Comparison of ENCODE assay signal across 21 cellular contexts in the genomic region with DNA sequence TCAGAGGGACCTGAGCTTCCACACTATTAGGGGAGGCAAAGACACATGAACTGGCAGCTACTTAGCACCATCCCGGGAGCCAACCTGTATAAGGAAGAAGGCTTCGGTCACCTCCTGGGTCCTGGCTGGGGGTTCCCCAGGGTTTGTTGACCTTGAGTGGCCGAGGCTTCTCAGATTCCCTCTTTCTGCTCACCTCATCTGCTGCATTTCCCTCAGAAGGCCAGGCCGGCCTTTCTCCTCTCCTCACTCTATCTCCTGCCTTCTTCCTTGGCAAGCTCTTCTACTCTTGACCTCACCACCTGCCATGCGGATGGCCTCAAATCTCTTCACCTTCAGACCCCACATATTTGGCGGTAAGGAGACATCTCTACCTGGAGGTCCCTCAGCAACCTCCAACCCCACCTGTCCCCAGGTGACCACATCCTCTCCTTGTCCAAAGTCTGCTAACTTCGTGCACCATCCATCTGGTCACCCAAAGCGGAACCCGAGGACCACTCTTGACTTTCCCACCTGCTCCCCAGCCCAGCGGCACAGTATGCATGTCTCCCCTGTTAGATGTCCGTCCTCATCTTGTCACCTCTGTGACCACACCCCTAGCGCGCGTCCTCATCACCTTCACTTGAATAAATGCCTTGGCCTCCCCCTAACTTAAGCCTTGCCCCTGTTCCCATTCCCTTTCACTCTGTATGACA.
A peak's percentile ranks its signal among the peaks of the same experiment; 100 is the strongest.
DNase-seq lines count a peak whose midpoint lies in the region; ATAC-seq, FAIRE-seq and TF ChIP-seq lines count a peak whose summit lies in the region.
"Had no signal": no experiment of that assay in that cellular context is flagged by ENCODE, and none has a peak within 500 bp of the region (broad histone marks: within the 10 kb centered on the region; RNA-seq: fewer than 3 reads in every experiment).

No MANE protein-coding gene starts in this region.

- H3K27me3 ChIP-seq in stomach, result peaks cover 0 to 18% (median 0%) of the 10 kb centered on the region in 3 donors
- H3K27me3 ChIP-seq in aorta (ENCODE audit: control insufficient read depth in 1 of 2, insufficient read depth in 2 of 2, low read length in 1 of 2), result no peaks in the 10 kb centered on the region
- H3K27me3 ChIP-seq: ascending aorta had no signal

- ATAC-seq in activated T-helper 17 cell treated with anti-CD3 and anti-CD28 coated beads, Interleukin-2, amount 50 U/mL, for 72 hours (replicated peaks), result no peak
- no peak for ATAC-seq in aorta (ENCODE audit: low FRiP score)
- ATAC-seq: left colon, right cardiac atrium had no signal

- no peak for FAIRE-seq in kidney (lab: Jason Lieb, UNC)
- FAIRE-seq: GM12891 had no signal

- 83 to 93% (median 89%) methylated on average over 14 of the region's 14 CpGs for WGBS in stomach, 5 donors
- WGBS in aorta, 2 donors, result 96 to 97% methylated on average over 14 of the region's 14 CpGs

- TF ChIP-seq EP300 in stomach (IDR thresholded peaks at IDR 0.05), result no peak

- no peaks in the 10 kb centered on the region for H3K36me3 Mint-ChIP-seq in activated CD4-positive, alpha-beta T cell treated with anti-CD3 and anti-CD28 coated beads, Interleukin-2, amount 10 ng/mL, durations not matched to agents 24 days and 14 days (ENCODE audit: low read depth)
- H3K36me3 Mint-ChIP-seq in activated CD4-positive, alpha-beta memory T cell treated with anti-CD3 and anti-CD28 coated beads for 36 hours, result no peaks in the 10 kb centered on the region
- no peaks in the 10 kb centered on the region for H3K36me3 Mint-ChIP-seq in activated T-helper 17 cell treated with anti-CD3 and anti-CD28 coated beads, Interleukin-2, amount 50 U/mL, for 72 hours (ENCODE audit: low read depth)

- no peak for TF ChIP-seq POLR2A in stomach (IDR thresholded peaks at IDR 0.05)

- CTCF ChIA-PET in activated CD4-positive, alpha-beta memory T cell treated with anti-CD3 and anti-CD28 coated beads for 36 hours (lab: Charles Lee), result no interaction called here

- no peaks in the 10 kb centered on the region for H3K9me3 ChIP-seq in kidney (ENCODE audit: control insufficient read depth in 1 of 2, low read length in 2 of 2)
- no peaks in the 10 kb centered on the region for H3K9me3 ChIP-seq in stomach
- H3K9me3 ChIP-seq in aorta (ENCODE audit: control insufficient read depth, low read length), result no peaks in the 10 kb centered on the region
- H3K9me3 ChIP-seq: ascending aorta had no signal

- H3K27ac ChIP-seq in kidney (ENCODE audit: low read depth in 2 of 2, low read length in 2 of 2) (no peak overlapping the region), stomach (no peak overlapping the region), aorta (ENCODE audit: low read depth in 1 of 2, low read length in 2 of 2) (no peak overlapping the region)
- H3K27ac ChIP-seq: ascending aorta, KMS-11 had no signal

- no peak overlapping the region for H3K9ac ChIP-seq in kidney (ENCODE audit: low read length in 2 of 2)
- H3K9ac ChIP-seq: KMS-11 had no signal

- no peak overlapping the region for H3K4me3 Mint-ChIP-seq in activated CD4-positive, alpha-beta T cell treated with anti-CD3 and anti-CD28 coated beads, Interleukin-2, amount 10 ng/mL, durations not matched to agents 24 days and 14 days
- no peak overlapping the region for H3K4me3 Mint-ChIP-seq in activated CD4-positive, alpha-beta memory T cell treated with anti-CD3 and anti-CD28 coated beads for 36 hours
- no peak overlapping the region for H3K4me3 Mint-ChIP-seq in activated T-helper 17 cell treated with anti-CD3 and anti-CD28 coated beads, Interleukin-2, amount 50 U/mL, for 72 hours

- POLR2A ChIA-PET in activated CD4-positive, alpha-beta memory T cell treated with anti-CD3 and anti-CD28 coated beads for 36 hours (lab: Charles Lee), result no interaction called here

- H3K4me3 ChIP-seq in kidney (ENCODE audit: low read length in 2 of 2), result no peak overlapping the region
- H3K4me3 ChIP-seq in stomach, result no peak overlapping the region
- H3K4me3 ChIP-seq in aorta (ENCODE audit: low read length in 2 of 2), result no peak overlapping the region
- H3K4me3 ChIP-seq: ascending aorta had no signal

- H3K27me3 Mint-ChIP-seq in activated CD4-positive, alpha-beta T cell treated with anti-CD3 and anti-CD28 coated beads, Interleukin-2, amount 10 ng/mL, durations not matched to agents 24 days and 14 days, result no peaks in the 10 kb centered on the region
- H3K27me3 Mint-ChIP-seq in activated CD4-positive, alpha-beta memory T cell treated with anti-CD3 and anti-CD28 coated beads for 36 hours, result no peaks in the 10 kb centered on the region
- H3K27me3 Mint-ChIP-seq in activated T-helper 17 cell treated with anti-CD3 and anti-CD28 coated beads, Interleukin-2, amount 50 U/mL, for 72 hours, result no peaks in the 10 kb centered on the region

- H3K36me3 ChIP-seq in kidney (ENCODE audit: control insufficient read depth in 1 of 2, insufficient read depth in 2 of 2, low read length in 2 of 2), result no peaks in the 10 kb centered on the region
- no peaks in the 10 kb centered on the region for H3K36me3 ChIP-seq in stomach
- H3K36me3 ChIP-seq in aorta (ENCODE audit: control insufficient read depth in 1 of 2, insufficient read depth in 2 of 2, low read length in 1 of 2), result no peaks in the 10 kb centered on the region
- H3K36me3 ChIP-seq: ascending aorta had no signal

- H3K9me3 Mint-ChIP-seq in activated CD4-positive, alpha-beta T cell treated with anti-CD3 and anti-CD28 coated beads, Interleukin-2, amount 10 ng/mL, durations not matched to agents 24 days and 14 days, result no peaks in the 10 kb centered on the region
- H3K9me3 Mint-ChIP-seq in activated CD4-positive, alpha-beta memory T cell treated with anti-CD3 and anti-CD28 coated beads for 36 hours, result no peaks in the 10 kb centered on the region
- no peaks in the 10 kb centered on the region for H3K9me3 Mint-ChIP-seq in activated T-helper 17 cell treated with anti-CD3 and anti-CD28 coated beads, Interleukin-2, amount 50 U/mL, for 72 hours

- no peak for TF ChIP-seq CTCF in kidney (IDR thresholded peaks at IDR 0.05; ENCODE audit: borderline replicate concordance, extremely low read depth, insufficient read depth)
- no peak for TF ChIP-seq CTCF in stomach (IDR thresholded peaks at IDR 0.05)

- H3K4me1 Mint-ChIP-seq in activated CD4-positive, alpha-beta T cell treated with anti-CD3 and anti-CD28 coated beads, Interleukin-2, amount 10 ng/mL, durations not matched to agents 24 days and 14 days, result no peaks in the 10 kb centered on the region
- H3K4me1 Mint-ChIP-seq in activated CD4-positive, alpha-beta memory T cell treated with anti-CD3 and anti-CD28 coated beads for 36 hours (ENCODE audit: low read depth), result no peaks in the 10 kb centered on the region
- H3K4me1 Mint-ChIP-seq in activated T-helper 17 cell treated with anti-CD3 and anti-CD28 coated beads, Interleukin-2, amount 50 U/mL, for 72 hours, result no peaks in the 10 kb centered on the region

- no peaks in the 10 kb centered on the region for H3K4me1 ChIP-seq in kidney (ENCODE audit: control insufficient read depth in 1 of 2, insufficient read depth in 1 of 2, low read depth in 1 of 2, low read length in 2 of 2)
- H3K4me1 ChIP-seq in stomach, result peaks cover 0 to 5% (median 2%) of the 10 kb centered on the region in 4 donors
- H3K4me1 ChIP-seq in aorta (ENCODE audit: control insufficient read depth in 1 of 2, insufficient read depth in 2 of 2, low read length in 2 of 2), result no peaks in the 10 kb centered on the region
- H3K4me1 ChIP-seq: ascending aorta had no signal

- H3K27ac Mint-ChIP-seq in activated CD4-positive, alpha-beta T cell treated with anti-CD3 and anti-CD28 coated beads, Interleukin-2, amount 10 ng/mL, durations not matched to agents 24 days and 14 days, result no peak overlapping the region
- H3K27ac Mint-ChIP-seq in activated CD4-positive, alpha-beta memory T cell treated with anti-CD3 and anti-CD28 coated beads for 36 hours, result no peak overlapping the region
- H3K27ac Mint-ChIP-seq in activated T-helper 17 cell treated with anti-CD3 and anti-CD28 coated beads, Interleukin-2, amount 50 U/mL, for 72 hours, result no peak overlapping the region

- DNase-seq in activated CD4-positive, alpha-beta T cell treated with anti-CD3 and anti-CD28 coated beads for 1 hour, result peak; percentile 4
- DNase-seq in activated CD4-positive, alpha-beta T cell treated with anti-CD3 and anti-CD28 coated beads, Interleukin-2, amount 10 ng/mL, durations not matched to agents 24 days and 14 days, result no peak
- peak; percentile 4 for DNase-seq in activated CD4-positive, alpha-beta memory T cell treated with anti-CD3 and anti-CD28 coated beads for 36 hours
- DNase-seq in kidney, result peak; percentile 42
- DNase-seq in stomach, result peak; percentile 17
- no peak for DNase-seq in aorta
- no peak for DNase-seq in NCI-H2196 treated with DMSO at 0.1 percent for 48 hours (lab: John Stamatoyannopoulos, UW; ENCODE audit: unreplicated experiment)
- DNase-seq: activated gamma-delta T cell treated with Interleukin-2 at 50 U/mL for 16 hours; foreskin fibroblast; GDM1; left colon; NCI-H2029 treated with DMSO at 0.1 percent for 48 hours; NCI-H446 treated with DMSO at 0.1 percent for 48 hours; NK-92 treated with Interleukin-12 subunit alpha and Interleukin-12 subunit beta, amount 100 ng/mL, for 24 hours; stimulated activated CD4-positive, alpha-beta T cell treated with anti-CD3 and anti-CD28 coated beads, Interleukin-1b, Interleukin-23, amount 100 ng/mL, for 48 hours; T-helper 1 cell had no signal

- intact Hi-C loops in activated CD4-positive, alpha-beta T cell treated with anti-CD3 and anti-CD28 coated beads, Interleukin-2, amount 10 ng/mL, durations not matched to agents 24 days and 14 days (cut with micrococcal nuclease), result no loop called here
- intact Hi-C loops in activated CD4-positive, alpha-beta memory T cell treated with anti-CD3 and anti-CD28 coated beads for 36 hours (cut with micrococcal nuclease), result no loop called here
- intact Hi-C loops in kidney (cut with DNase I) (no loop called here), stomach (cut with DNase I; ENCODE audit: low total_unique reads) (no loop called here), aorta (cut with DNase I) (no loop called here)

Comparison
In these comparisons a context has a peak if more than half of its experiments do, and no peak if none do; other contexts are left out.
1. DNase-seq: peak in activated CD4-positive, alpha-beta T cell treated with anti-CD3 and anti-CD28 coated beads for 1 hour (single experiment), activated CD4-positive, alpha-beta memory T cell treated with anti-CD3 and anti-CD28 coated beads for 36 hours (single experiment), kidney (single experiment) and stomach (single experiment); none in activated CD4-positive, alpha-beta T cell treated with anti-CD3 and anti-CD28 coated beads, Interleukin-2, amount 10 ng/mL, durations not matched to agents 24 days and 14 days (single experiment), aorta (0 of 2) and NCI-H2196 treated with DMSO at 0.1 percent for 48 hours (single experiment).